In the genomic region with DNA sequence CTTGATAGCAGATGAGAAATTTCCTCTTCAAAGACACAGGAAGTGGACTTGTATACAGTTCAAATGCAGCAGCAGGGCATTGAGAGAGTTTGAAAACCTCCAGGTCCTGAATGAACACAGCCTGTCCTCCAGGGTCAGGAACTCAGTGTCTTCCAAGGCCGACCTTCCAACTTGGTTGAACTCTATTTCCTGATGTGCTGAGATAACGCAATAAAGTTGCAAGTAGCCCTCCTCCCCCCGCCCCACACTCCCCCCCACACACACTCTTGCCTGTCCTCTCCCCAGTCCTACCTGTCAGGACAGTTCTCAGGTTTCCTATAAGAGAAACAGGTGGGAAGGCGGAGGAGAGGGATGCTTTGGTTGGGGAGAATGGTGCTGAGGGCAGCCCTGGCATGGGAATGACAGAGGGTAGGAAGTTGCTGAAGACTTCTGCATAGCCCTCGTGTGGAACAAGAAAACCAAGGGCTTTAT, we compare ENCODE assay signal across 14 cellular contexts.
DNase-seq lines count a peak whose midpoint lies in the region; ATAC-seq and TF ChIP-seq lines count a peak whose summit lies in the region.
"Had no signal": no experiment of that assay in that cellular context is flagged by ENCODE, and none has a peak within 500 bp of the region (broad histone marks: within the 10 kb centered on the region; RNA-seq: fewer than 3 reads in every experiment).

No MANE protein-coding gene starts in this region.

- no peak for DNase-seq in activated naive CD4-positive, alpha-beta T cell treated with anti-CD3 and anti-CD28 coated beads, Interleukin-2, amount 10 ng/mL, durations not matched to agents 7 days and 5 days
- DNase-seq in IMR-90 (peak; percentile 15), choroid plexus epithelial cell (ENCODE audit: low read depth) (peak; percentile 16), trophoblast cell (no peak), NCI-H2029 treated with DMSO at 0.1 percent for 48 hours (lab: John Stamatoyannopoulos, UW) (no peak)
- DNase-seq: MG63, NCI-H1105 treated with DMSO at 0.1 percent for 48 hours, NCI-H1694 treated with DMSO at 0.1 percent for 48 hours, NCI-H510A had no signal

- no peak overlapping the region for H3K56ac ChIP-seq in IMR-90 (ENCODE audit: extremely low read depth, insufficient read depth, low read length)

- POLR2A ChIA-PET in IMR-90 (lab: Charles Lee; ENCODE audit: unreplicated experiment), result no interaction called here

- H3K79me1 ChIP-seq in IMR-90 (ENCODE audit: low read depth in 1 of 2, low read length in 2 of 2) (no peaks in the 10 kb centered on the region), trophoblast cell (ENCODE audit: low read length) (peaks cover 10% of the 10 kb centered on the region)

- H2BK12ac ChIP-seq in trophoblast cell (ENCODE audit: low read length), result peak overlapping the region; percentile 2

- peak overlapping the region; percentile 39 for H2BK120ac ChIP-seq in IMR-90 (ENCODE audit: low read depth, low read length)
- no peak overlapping the region for H2BK120ac ChIP-seq in trophoblast cell (ENCODE audit: insufficient read depth, low read length, poor library complexity)

- H4K8ac ChIP-seq in IMR-90 (ENCODE audit: low read depth in 2 of 2, low read length in 2 of 2), result no peak overlapping the region; a peak in 1 of 4 replicates
- no peak overlapping the region for H4K8ac ChIP-seq in trophoblast cell (ENCODE audit: low read depth, low read length)

- in situ Hi-C loops in IMR-90 (cut with MboI; ENCODE audit: low sequenced_read_pairs), result no loop called here

- H3K27me3 ChIP-seq in IMR-90 (ENCODE audit: control insufficient read depth, insufficient read depth, low read length) (no peaks in the 10 kb centered on the region), trophoblast cell (ENCODE audit: insufficient read depth, low read length) (no peaks in the 10 kb centered on the region)
- H3K27me3 ChIP-seq: MG63 had no signal

- H3K4ac ChIP-seq in IMR-90 (ENCODE audit: low read depth, low read length), result peak overlapping the region; percentile 75
- no peak overlapping the region for H3K4ac ChIP-seq in trophoblast cell (ENCODE audit: low read depth, low read length)

- H4K91ac ChIP-seq in IMR-90 (ENCODE audit: insufficient read depth, low read depth, low read length) (peak overlapping the region; percentile 51), trophoblast cell (ENCODE audit: low read depth, low read length) (no peak overlapping the region)

- H3K18ac ChIP-seq in IMR-90 (ENCODE audit: low read depth, low read length) (no peak overlapping the region), trophoblast cell (ENCODE audit: low read length) (no peak overlapping the region)

- H3K27ac ChIP-seq in IMR-90 (ENCODE audit: insufficient read depth, low read length) (no peak overlapping the region), trophoblast cell (ENCODE audit: low read depth, low read length) (no peak overlapping the region)

- no peak overlapping the region for H4K5ac ChIP-seq in IMR-90 (ENCODE audit: low read depth, low read length)

- no peak overlapping the region for H3K4me2 ChIP-seq in IMR-90 (ENCODE audit: low read depth, low read length)
- H3K4me2 ChIP-seq in trophoblast cell (ENCODE audit: low read length), result no peak overlapping the region

- TF ChIP-seq CTCF in IMR-90 (conservative IDR thresholded peaks at IDR 0.05; ENCODE audit: low read depth, low read length) (no peak), choroid plexus epithelial cell (conservative IDR thresholded peaks at IDR 0.05; ENCODE audit: low read depth, low read length) (no peak)

- H3K9me3 Mint-ChIP-seq in activated naive CD4-positive, alpha-beta T cell treated with anti-CD3 and anti-CD28 coated beads, Interleukin-2, amount 50 U/mL, for 24 hours, result no peaks in the 10 kb centered on the region
- no peaks in the 10 kb centered on the region for H3K9me3 Mint-ChIP-seq in activated naive CD4-positive, alpha-beta T cell treated with anti-CD3 and anti-CD28 coated beads, Interleukin-2, amount 10 ng/mL, durations not matched to agents 7 days and 5 days

- H2AK9ac ChIP-seq in IMR-90 (replicated peaks; ENCODE audit: low read depth, low read length, poor library complexity), result no peak overlapping the region

- peaks cover 1% of the 10 kb centered on the region for H3K27me3 Mint-ChIP-seq in activated naive CD4-positive, alpha-beta T cell treated with anti-CD3 and anti-CD28 coated beads, Interleukin-2, amount 50 U/mL, for 24 hours
- H3K27me3 Mint-ChIP-seq in activated naive CD4-positive, alpha-beta T cell treated with anti-CD3 and anti-CD28 coated beads, Interleukin-2, amount 10 ng/mL, durations not matched to agents 7 days and 5 days, result peaks cover 4% of the 10 kb centered on the region

- no peaks in the 10 kb centered on the region for H3K9me3 ChIP-seq in IMR-90 (ENCODE audit: control insufficient read depth, insufficient read depth, low read length)
- H3K9me3 ChIP-seq in trophoblast cell (ENCODE audit: insufficient read depth, low read depth, low read length), result no peaks in the 10 kb centered on the region
- H3K9me3 ChIP-seq: MG63 had no signal

- no peak overlapping the region; the same call in 1 of the 2 replicates for H3K9ac ChIP-seq in IMR-90 (ENCODE audit: low read depth, low read length)
- H3K9ac ChIP-seq in trophoblast cell (ENCODE audit: low read length), result no peak overlapping the region

- H3K4me1 Mint-ChIP-seq in activated naive CD4-positive, alpha-beta T cell treated with anti-CD3 and anti-CD28 coated beads, Interleukin-2, amount 50 U/mL, for 24 hours, result peaks cover 11% of the 10 kb centered on the region
- peaks cover 4% of the 10 kb centered on the region for H3K4me1 Mint-ChIP-seq in activated naive CD4-positive, alpha-beta T cell treated with anti-CD3 and anti-CD28 coated beads, Interleukin-2, amount 10 ng/mL, durations not matched to agents 7 days and 5 days

- TF ChIP-seq RAD21 in IMR-90 (IDR thresholded peaks at IDR 0.05; ENCODE audit: low read length), result no peak

- intact Hi-C loops in IMR-90 (cut with micrococcal nuclease), result no loop called here

- peak overlapping the region; percentile 9 for H2AFZ ChIP-seq in IMR-90 (replicated peaks; ENCODE audit: low read length, poor library complexity)
- no peak overlapping the region for H2AFZ ChIP-seq in trophoblast cell (ENCODE audit: insufficient read depth, low read length, poor library complexity)

- CTCF ChIA-PET in activated naive CD4-positive, alpha-beta T cell treated with anti-CD3 and anti-CD28 coated beads, Interleukin-2, amount 10 ng/mL, durations not matched to agents 7 days and 5 days (lab: Charles Lee), result interaction anchor here (1.6 kb wide), 1 partner anchor 29 kb away, joined by 3 read pairs; no protein-coding TSS in a partner anchor
- CTCF ChIA-PET in IMR-90 (lab: Yijun Ruan, JAX), result interaction anchor here (0.6 to 1.2 kb wide), 2 partner anchors 90 to 1200 kb away, joined by 4 to 5 read pairs; a partner anchor contains a TSS

- no peak overlapping the region; the same call in 1 of the 2 replicates for H3K23ac ChIP-seq in IMR-90 (ENCODE audit: low read depth, low read length)
- no peak overlapping the region for H3K23ac ChIP-seq in trophoblast cell (ENCODE audit: low read length)

- H3K79me2 ChIP-seq in trophoblast cell (ENCODE audit: control insufficient read depth, insufficient read depth, low read length, poor library complexity), result no peaks in the 10 kb centered on the region

- H3K9me1 ChIP-seq in IMR-90 (ENCODE audit: insufficient read depth, low read length), result 0 out of 2 replicates have a peak, but pooled peaks cover 2% of the 10 kb centered on the region

- BruUV-seq in IMR-90 (replicated peaks; lab: Mats Ljungman, UMichigan), result no TSS peak

- no peak for TF ChIP-seq POLR2A in IMR-90 (IDR thresholded peaks at IDR 0.05; ENCODE audit: low read depth, low read length)

- no peaks in the 10 kb centered on the region for H3K36me3 ChIP-seq in IMR-90 (ENCODE audit: control insufficient read depth, insufficient read depth, low read length)
- H3K36me3 ChIP-seq in trophoblast cell (ENCODE audit: control insufficient read depth in 1 of 2, insufficient read depth in 2 of 2, low read length in 2 of 2), result no peaks in the 10 kb centered on the region
- H3K36me3 ChIP-seq: MG63 had no signal

- no peaks in the 10 kb centered on the region for H4K20me1 ChIP-seq in IMR-90 (ENCODE audit: insufficient read depth, low read length)

- H2AK5ac ChIP-seq in IMR-90 (ENCODE audit: low read depth, low read length), result peak overlapping the region; percentile 14; the same call in 1 of the 2 replicates
- no peak overlapping the region for H2AK5ac ChIP-seq in trophoblast cell (ENCODE audit: low read length)

- H2BK20ac ChIP-seq in IMR-90 (ENCODE audit: low read depth, low read length), result peak overlapping the region; percentile 9; the same call in 1 of the 2 replicates

- dilution Hi-C loops in IMR-90 (cut with HindIII; ENCODE audit: low sequenced_read_pairs, unreplicated experiment), result no loop called here

- peak overlapping the region; percentile 68 for H3K27ac Mint-ChIP-seq in activated naive CD4-positive, alpha-beta T cell treated with anti-CD3 and anti-CD28 coated beads, Interleukin-2, amount 50 U/mL, for 24 hours
- no peak overlapping the region for H3K27ac Mint-ChIP-seq in activated naive CD4-positive, alpha-beta T cell treated with anti-CD3 and anti-CD28 coated beads, Interleukin-2, amount 10 ng/mL, durations not matched to agents 7 days and 5 days

- H3K4me3 ChIP-seq in IMR-90 (ENCODE audit: insufficient read depth, low read depth, low read length), result no peak overlapping the region
- H3K4me3 ChIP-seq in choroid plexus epithelial cell (ENCODE audit: low read depth, low read length), result no peak overlapping the region
- no peak overlapping the region for H3K4me3 ChIP-seq in trophoblast cell (ENCODE audit: low read depth, low read length)
- H3K4me3 ChIP-seq: MG63 had no signal

- H3K36me3 Mint-ChIP-seq in activated naive CD4-positive, alpha-beta T cell treated with anti-CD3 and anti-CD28 coated beads, Interleukin-2, amount 50 U/mL, for 24 hours, result no peaks in the 10 kb centered on the region
- H3K36me3 Mint-ChIP-seq in activated naive CD4-positive, alpha-beta T cell treated with anti-CD3 and anti-CD28 coated beads, Interleukin-2, amount 10 ng/mL, durations not matched to agents 7 days and 5 days, result no peaks in the 10 kb centered on the region

- ATAC-seq in IMR-90 (ENCODE audit: low read depth) (no peak), GM18858 (IDR thresholded peaks at IDR 0.05; ENCODE audit: unreplicated experiment) (no peak), GM21786 (IDR thresholded peaks at IDR 0.05; ENCODE audit: unreplicated experiment) (no peak)
- ATAC-seq: HepG2, Panc1 had no signal

- H3K14ac ChIP-seq in IMR-90 (replicated peaks; ENCODE audit: low read depth, low read length), result no peak overlapping the region; the same call in 1 of the 2 replicates
- no peak overlapping the region for H3K14ac ChIP-seq in trophoblast cell (ENCODE audit: low read length)

- no CpG with 5 or more reads among the region's 5 CpGs for WGBS in IMR-90 (ENCODE audit: extremely low coverage in 2 of 2, insufficient read length in 1 of 2), 2 experiments
- no CpG with 5 or more reads among the region's 5 CpGs for WGBS in trophoblast cell (ENCODE audit: extremely low coverage, insufficient coverage, insufficient read length)

- H2BK5ac ChIP-seq in IMR-90 (ENCODE audit: low read depth, low read length, poor library complexity, severe bottlenecking) (no peak overlapping the region), trophoblast cell (ENCODE audit: low read depth, low read length, poor library complexity) (no peak overlapping the region)

- H2BK15ac ChIP-seq in IMR-90 (ENCODE audit: low read depth, low read length), result peak overlapping the region; percentile 44; the same call in 2 of the 3 replicates

- no peak overlapping the region for H3K4me3 Mint-ChIP-seq in activated naive CD4-positive, alpha-beta T cell treated with anti-CD3 and anti-CD28 coated beads, Interleukin-2, amount 50 U/mL, for 24 hours
- no peak overlapping the region for H3K4me3 Mint-ChIP-seq in activated naive CD4-positive, alpha-beta T cell treated with anti-CD3 and anti-CD28 coated beads, Interleukin-2, amount 10 ng/mL, durations not matched to agents 7 days and 5 days

- H3K4me1 ChIP-seq in IMR-90 (ENCODE audit: control insufficient read depth, insufficient read depth, low read length) (peaks cover 8% of the 10 kb centered on the region), trophoblast cell (ENCODE audit: control insufficient read depth in 1 of 2, insufficient read depth in 2 of 2, low read length in 2 of 2) (peaks cover 16 to 25% of the 10 kb centered on the region in 2 experiments)

- no peak overlapping the region for H4K12ac ChIP-seq in trophoblast cell (ENCODE audit: low read depth, low read length)

Comparison
In these comparisons a context has a peak if more than half of its experiments do, and no peak if none do; other contexts are left out.
1. DNase-seq: peak in IMR-90 (single experiment) and choroid plexus epithelial cell (single experiment); none in activated naive CD4-positive, alpha-beta T cell treated with anti-CD3 and anti-CD28 coated beads, Interleukin-2, amount 10 ng/mL, durations not matched to agents 7 days and 5 days (single experiment), trophoblast cell (0 of 2) and NCI-H2029 treated with DMSO at 0.1 percent for 48 hours (single experiment).